24 cellular contexts compared by ENCODE assay signal in genomic region chr1:3963554-3963953, GRCh38.
DNase-seq lines count a peak whose midpoint lies in the region; ATAC-seq, FAIRE-seq and TF ChIP-seq lines count a peak whose summit lies in the region.
"Had no signal": no experiment of that assay in that cellular context is flagged by ENCODE, and none has a peak within 500 bp of the region (broad histone marks: within the 10 kb centered on the region; RNA-seq: fewer than 3 reads in every experiment).

No MANE protein-coding gene starts in this region.

- WGBS in HepG2 (ENCODE audit: low lambda C conversion rate): 19% methylated on average over 8 of the region's 9 CpGs
- WGBS in right lobe of liver (ENCODE audit: insufficient coverage, low coverage, low lambda C conversion rate, missing lambda C conversion rate): 70% methylated on average over 4 of the region's 9 CpGs
- WGBS in spleen, 5 donors: 74 to 87% (median 83%) methylated on average over 9 of the region's 9 CpGs

- H2AFZ ChIP-seq in HepG2 (ENCODE audit: low read length): no peak overlapping the region
- H2AFZ ChIP-seq in neural progenitor cell (replicated peaks): no peak overlapping the region

- peak overlapping the region; percentile 57 for H3K27ac Mint-ChIP-seq in neural progenitor cell
- H3K27ac Mint-ChIP-seq: B cell; CD4-positive, alpha-beta memory T cell; CD4-positive, CD25-positive, alpha-beta regulatory T cell; CD8-positive, alpha-beta memory T cell had no signal

- peaks cover 12% of the 10 kb centered on the region for H3K27me3 Mint-ChIP-seq in neural progenitor cell (ENCODE audit: insufficient read depth, low read depth)
- H3K27me3 Mint-ChIP-seq: CD4-positive, CD25-positive, alpha-beta regulatory T cell had no signal

- H3K27ac ChIP-seq in HepG2 (ENCODE audit: extremely low read length, insufficient read depth, low read length) (no peak overlapping the region), right lobe of liver (no peak overlapping the region), neural progenitor cell (no peak overlapping the region), spleen (no peak overlapping the region)
- H3K27ac ChIP-seq: 22Rv1; A549; BLaER1 treated with 17β-estradiol and CSF1 and Interleukin-3, amounts not matched to agents 10 nM and 100 nM; C4-2B had no signal

- H3K9me3 ChIP-seq in HepG2 (ENCODE audit: low read length) (no peaks in the 10 kb centered on the region), right lobe of liver (no peaks in the 10 kb centered on the region), neural progenitor cell (ENCODE audit: low read depth) (no peaks in the 10 kb centered on the region), spleen (peaks cover 0 to 4% (median 0%) of the 10 kb centered on the region in 8 donors)
- H3K9me3 ChIP-seq: A549 had no signal

- no peak overlapping the region for H3K9ac ChIP-seq in HepG2 (ENCODE audit: insufficient read depth, low read depth, low read length)
- no peak overlapping the region for H3K9ac ChIP-seq in neural progenitor cell
- H3K9ac ChIP-seq: BLaER1 treated with 17β-estradiol and CSF1 and Interleukin-3, amounts not matched to agents 10 nM and 100 nM had no signal

- POLR2A ChIA-PET in HepG2 (lab: Yijun Ruan, JAX): no interaction called here

- H3K4me3 ChIP-seq in HepG2 (replicated peaks in 1 of 3; ENCODE audit: insufficient read depth in 1 of 3, low read depth in 2 of 3, low read length in 3 of 3): no peak overlapping the region
- no peak overlapping the region for H3K4me3 ChIP-seq in right lobe of liver
- no peak overlapping the region for H3K4me3 ChIP-seq in neural progenitor cell
- no peak overlapping the region for H3K4me3 ChIP-seq in spleen
- H3K4me3 ChIP-seq: A549; BLaER1 treated with 17β-estradiol and CSF1 and Interleukin-3, amounts not matched to agents 10 nM and 100 nM had no signal

- no peak overlapping the region for H3K4me2 ChIP-seq in HepG2 (ENCODE audit: low read depth, low read length)
- no peak overlapping the region for H3K4me2 ChIP-seq in neural progenitor cell
- H3K4me2 ChIP-seq: A549; BLaER1 treated with 17β-estradiol and CSF1 and Interleukin-3, amounts not matched to agents 10 nM and 100 nM had no signal

- H3K36me3 Mint-ChIP-seq in neural progenitor cell: peaks cover 1% of the 10 kb centered on the region
- H3K36me3 Mint-ChIP-seq: CD4-positive, alpha-beta memory T cell; CD4-positive, CD25-positive, alpha-beta regulatory T cell; CD8-positive, alpha-beta memory T cell had no signal

- H4K20me1 ChIP-seq in HepG2 (ENCODE audit: insufficient read depth, low read length) (no peaks in the 10 kb centered on the region), neural progenitor cell (ENCODE audit: low read depth) (no peaks in the 10 kb centered on the region)
- H4K20me1 ChIP-seq: BLaER1 treated with 17β-estradiol and CSF1 and Interleukin-3, amounts not matched to agents 10 nM and 100 nM had no signal

- no peaks in the 10 kb centered on the region for H3F3A ChIP-seq in neural progenitor cell (ENCODE audit: low read depth)

- DNase-seq in HepG2 (ENCODE audit: low spot score): peak; percentile 13
- DNase-seq in right lobe of liver: no peak
- no peak for DNase-seq in neural progenitor cell (ENCODE audit: low spot score)
- peak; percentile 16 for DNase-seq in spleen
- DNase-seq: AML-193; CD4-positive, alpha-beta memory T cell; CD4-positive, CD25-positive, alpha-beta regulatory T cell; CD8-positive, alpha-beta memory T cell; COR-L47; DMS 273 treated with DMSO at 0.1 percent for 48 hours; DMS153; DMS79; DND-41; EL; GDM1 had no signal

- in situ Hi-C loops in HepG2 (cut with HindIII; ENCODE audit: extremely low pct_ligation_motif_present, low pct_unique_long_range_greater_than_20kb): no loop called here

- peaks cover 0 to 3% of the 10 kb centered on the region in 2 experiments; a peak in 2 of 5 replicates for H3K27me3 ChIP-seq in HepG2 (ENCODE audit: control insufficient read depth in 1 of 2, insufficient read depth in 2 of 2, low read length in 2 of 2)
- H3K27me3 ChIP-seq in right lobe of liver: no peaks in the 10 kb centered on the region
- no peaks in the 10 kb centered on the region for H3K27me3 ChIP-seq in neural progenitor cell
- H3K27me3 ChIP-seq in spleen (replicated peaks in 1 of 7): peaks cover 0 to 19% (median 0%) of the 10 kb centered on the region in 7 donors
- H3K27me3 ChIP-seq: BLaER1 treated with 17β-estradiol and CSF1 and Interleukin-3, amounts not matched to agents 10 nM and 100 nM had no signal

- ATAC-seq in HepG2 (peak; percentile 88), right lobe of liver (no peak), HG02852 (IDR thresholded peaks at IDR 0.05; ENCODE audit: unreplicated experiment) (no peak), HG02938 (IDR thresholded peaks at IDR 0.05; ENCODE audit: unreplicated experiment) (no peak)
- ATAC-seq: A549 had no signal

- peaks cover 12% of the 10 kb centered on the region for H3K4me1 ChIP-seq in HepG2 (ENCODE audit: insufficient read depth, low read length)
- H3K4me1 ChIP-seq in right lobe of liver: no peaks in the 10 kb centered on the region
- no peaks in the 10 kb centered on the region for H3K4me1 ChIP-seq in neural progenitor cell
- no peaks in the 10 kb centered on the region for H3K4me1 ChIP-seq in spleen
- H3K4me1 ChIP-seq: A549; BLaER1 treated with 17β-estradiol and CSF1 and Interleukin-3, amounts not matched to agents 10 nM and 100 nM had no signal

- no peak for TF ChIP-seq POLR2A in HepG2 (IDR thresholded peaks at IDR 0.05; ENCODE audit: insufficient read depth in 1 of 2, low read depth in 2 of 2, low read length in 2 of 2)
- no peak for TF ChIP-seq POLR2A in right lobe of liver (IDR thresholded peaks at IDR 0.05)
- no peak for TF ChIP-seq POLR2A in spleen (IDR thresholded peaks at IDR 0.05)

- no peak for TF ChIP-seq RAD21 in HepG2 (CRISPR knock-in tag; IDR thresholded peaks at IDR 0.05)

- no peak overlapping the region for H3K4me3 Mint-ChIP-seq in neural progenitor cell
- H3K4me3 Mint-ChIP-seq: B cell; CD4-positive, alpha-beta memory T cell; CD4-positive, CD25-positive, alpha-beta regulatory T cell; CD8-positive, alpha-beta memory T cell had no signal

- H3K9me3 Mint-ChIP-seq in neural progenitor cell: peaks cover 19% of the 10 kb centered on the region
- H3K9me3 Mint-ChIP-seq: CD8-positive, alpha-beta memory T cell had no signal

- intact Hi-C loops in HepG2 (cut with micrococcal nuclease; ENCODE audit: unreplicated experiment): no loop called here
- intact Hi-C loops in right lobe of liver (cut with DNase I): no loop called here
- intact Hi-C loops in spleen (cut with DNase I; ENCODE audit: low total_unique reads): no loop called here

- H3K79me2 ChIP-seq in HepG2 (ENCODE audit: insufficient read depth, low read length) (no peaks in the 10 kb centered on the region), neural progenitor cell (ENCODE audit: low read depth) (no peaks in the 10 kb centered on the region)

- TF ChIP-seq CTCF in HepG2 (CRISPR knock-in tag; IDR thresholded peaks at IDR 0.05): no peak
- TF ChIP-seq CTCF in right lobe of liver (IDR thresholded peaks at IDR 0.05): no peak
- no peak for TF ChIP-seq CTCF in neural progenitor cell (IDR thresholded peaks at IDR 0.05)
- TF ChIP-seq CTCF in spleen (IDR thresholded peaks at IDR 0.05 in 8 of 11, conservative IDR thresholded peaks at IDR 0.05 in 3 of 11): no peak

- H3K36me3 ChIP-seq in HepG2 (replicated peaks in 1 of 2; ENCODE audit: control insufficient read depth in 1 of 2, insufficient read depth in 2 of 2, low read length in 2 of 2) (no peaks in the 10 kb centered on the region), right lobe of liver (no peaks in the 10 kb centered on the region), neural progenitor cell (no peaks in the 10 kb centered on the region), spleen (no peaks in the 10 kb centered on the region)
- H3K36me3 ChIP-seq: BLaER1 treated with 17β-estradiol and CSF1 and Interleukin-3, amounts not matched to agents 10 nM and 100 nM had no signal

- CTCF ChIA-PET in HepG2 (lab: Yijun Ruan, JAX; ENCODE audit: low intra/inter-chr PET ratio, low total read pairs): no interaction called here

- peaks cover 19% of the 10 kb centered on the region for H3K4me1 Mint-ChIP-seq in neural progenitor cell
- H3K4me1 Mint-ChIP-seq: B cell; CD4-positive, alpha-beta memory T cell; CD4-positive, CD25-positive, alpha-beta regulatory T cell; CD8-positive, alpha-beta memory T cell had no signal

- TF ChIP-seq EP300 in HepG2 (IDR thresholded peaks at IDR 0.05; ENCODE audit: low read depth in 2 of 2, low read length in 2 of 2) (no peak), HepG2 (CRISPR knock-in tag; IDR thresholded peaks at IDR 0.05; ENCODE audit: borderline replicate concordance) (no peak)

- peak; percentile 26 for FAIRE-seq in HepG2 (lab: Jason Lieb, UNC)
- FAIRE-seq: A549, GM12891, GM19239 had no signal

- BruUV-seq in HepG2 (replicated peaks; lab: Mats Ljungman, UMichigan): no TSS peak

TF ChIP-seq in HepG2, 621 proteins besides CTCF, POLR2A, EP300 and RAD21 (continues in another document):
- TF ChIP-seq PITX1 (CRISPR knock-in tag; IDR thresholded peaks at IDR 0.05) (0 out of 2 replicates have a peak, but pooled peaks have one; percentile 47), MED1 (CRISPR knock-in tag; IDR thresholded peaks at IDR 0.05) (0 out of 2 replicates have a peak, but pooled peaks have one; percentile 21), ZFX (CRISPR knock-in tag; IDR thresholded peaks at IDR 0.05; ENCODE audit: low read depth) (peak; percentile 89), MIER2 (CRISPR knock-in tag; IDR thresholded peaks at IDR 0.05) (0 out of 2 replicates have a peak, but pooled peaks have one; percentile 51), HOXA3 (CRISPR knock-in tag; IDR thresholded peaks at IDR 0.05) (peak; percentile 13; the same call in 1 of the 2 replicates), SOX5 (CRISPR knock-in tag; IDR thresholded peaks at IDR 0.05; ENCODE audit: borderline replicate concordance) (0 out of 2 replicates have a peak, but pooled peaks have one; percentile 25), IRF9 (CRISPR knock-in tag; IDR thresholded peaks at IDR 0.05; ENCODE audit: borderline replicate concordance) (no peak), NFKBIZ (CRISPR knock-in tag; IDR thresholded peaks at IDR 0.05) (no peak)

Comparison
In these comparisons a context has a peak if more than half of its experiments do, and no peak if none do; other contexts are left out.
1. DNase-seq: peak in HepG2 (single experiment) and spleen (single experiment); none in right lobe of liver (0 of 3) and neural progenitor cell (single experiment).